16 cellular contexts compared by ENCODE assay signal in the genomic region with DNA sequence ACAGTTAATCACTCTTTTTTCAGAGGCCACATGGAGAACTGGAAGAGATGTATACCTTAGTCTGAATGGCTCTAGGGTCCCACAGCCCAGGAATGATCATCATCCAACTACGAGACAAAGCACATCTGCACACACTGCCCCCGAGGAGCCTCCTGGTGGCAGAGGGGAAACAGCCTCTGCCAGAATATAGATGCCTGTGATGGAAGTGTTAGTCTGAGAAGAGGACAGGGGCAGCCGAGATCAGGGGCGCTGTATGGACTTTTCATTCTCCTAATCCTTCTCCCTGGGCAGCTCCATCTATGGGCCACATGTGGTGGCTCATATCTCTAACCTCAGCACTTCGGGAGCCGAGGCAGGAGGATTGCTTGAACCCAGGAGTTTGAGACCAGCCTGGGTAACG.
DNase-seq lines count a peak whose midpoint lies in the region; ATAC-seq and TF ChIP-seq lines count a peak whose summit lies in the region.
"Had no signal": no experiment of that assay in that cellular context is flagged by ENCODE, and none has a peak within 500 bp of the region (broad histone marks: within the 10 kb centered on the region; RNA-seq: fewer than 3 reads in every experiment).

No MANE protein-coding gene starts in this region.

- H3K36me3 ChIP-seq in GM06990 (ENCODE audit: control insufficient read depth, insufficient read depth, low read length) = no peaks in the 10 kb centered on the region
- no peaks in the 10 kb centered on the region for H3K36me3 ChIP-seq in brain microvascular endothelial cell (replicated peaks)
- H3K36me3 ChIP-seq in osteoblast (ENCODE audit: insufficient read depth, low read length) = no peaks in the 10 kb centered on the region
- no peaks in the 10 kb centered on the region for H3K36me3 ChIP-seq in MG63
- H3K36me3 ChIP-seq: BLaER1 treated with 17β-estradiol and CSF1 and Interleukin-3, amounts not matched to agents 10 nM and 100 nM; Peyer's patch had no signal

- no peak overlapping the region for H2AFZ ChIP-seq in osteoblast (ENCODE audit: low read length)

- H3K79me2 ChIP-seq in osteoblast (ENCODE audit: insufficient read depth, low read length) = no peaks in the 10 kb centered on the region

- H3K9me3 ChIP-seq in osteoblast (ENCODE audit: low read depth, low read length) = no peaks in the 10 kb centered on the region
- no peaks in the 10 kb centered on the region for H3K9me3 ChIP-seq in right cardiac atrium (ENCODE audit: control insufficient read depth, low read length)
- H3K9me3 ChIP-seq in MG63 = no peaks in the 10 kb centered on the region; the same call in 1 of the 2 replicates
- H3K9me3 ChIP-seq: BLaER1 treated with 17β-estradiol and CSF1 and Interleukin-3, amounts not matched to agents 10 nM and 100 nM; Peyer's patch had no signal

- intact Hi-C loops in right cardiac atrium (cut with DNase I) = no loop called here

- in situ Hi-C loops in brain microvascular endothelial cell (cut with HindIII; ENCODE audit: low pct_ligation_motif_present, low sequenced_read_pairs) = no loop called here

- H4K20me1 ChIP-seq in osteoblast (ENCODE audit: insufficient read depth, low read length) = no peaks in the 10 kb centered on the region
- H4K20me1 ChIP-seq: BLaER1 treated with 17β-estradiol and CSF1 and Interleukin-3, amounts not matched to agents 10 nM and 100 nM had no signal

- no peak for ATAC-seq in right cardiac atrium
- ATAC-seq: T-helper 17 cell had no signal

- 65% methylated on average over 7 of the region's 7 CpGs for WGBS in right cardiac atrium

- H3K27ac ChIP-seq in brain microvascular endothelial cell = no peak overlapping the region
- no peak overlapping the region for H3K27ac ChIP-seq in osteoblast (ENCODE audit: low read depth, low read length)
- no peak overlapping the region for H3K27ac ChIP-seq in right cardiac atrium (ENCODE audit: low read length)
- H3K27ac ChIP-seq: BLaER1 treated with 17β-estradiol and CSF1 and Interleukin-3, amounts not matched to agents 10 nM and 100 nM; Peyer's patch had no signal

- no peak for DNase-seq in GM06990 (ENCODE audit: extremely low read depth, insufficient read length)
- DNase-seq in HT1080 (ENCODE audit: low read depth) = peak; percentile 15
- DNase-seq in brain microvascular endothelial cell = no peak
- DNase-seq in osteoblast (ENCODE audit: insufficient read length, low spot score, missing footprints) = no peak
- DNase-seq in right cardiac atrium = no peak
- no peak for DNase-seq in NCI-H1092 (lab: John Stamatoyannopoulos, UW)
- no peak for DNase-seq in MG63
- DNase-seq: DMS153, HCEC 1CT, NCI-H1092 treated with DMSO at 0.1 percent for 48 hours, NCI-H2081 treated with DMSO at 0.1 percent for 48 hours, NCI-H510A, Peyer's patch, Right ventricle myocardium superior, T-helper 17 cell had no signal

- H3K27me3 ChIP-seq in GM06990 (replicated peaks; ENCODE audit: control insufficient read depth, insufficient read depth, low read length) (no peaks in the 10 kb centered on the region), brain microvascular endothelial cell (replicated peaks) (peaks cover 2% of the 10 kb centered on the region), osteoblast (ENCODE audit: insufficient read depth, low read length) (peaks cover 28% of the 10 kb centered on the region), right cardiac atrium (ENCODE audit: control insufficient read depth, insufficient read depth) (no peaks in the 10 kb centered on the region), MG63 (peaks cover 30% of the 10 kb centered on the region)
- H3K27me3 ChIP-seq: BLaER1 treated with 17β-estradiol and CSF1 and Interleukin-3, amounts not matched to agents 10 nM and 100 nM; Peyer's patch had no signal

- TF ChIP-seq CTCF in GM06990 (IDR thresholded peaks at IDR 0.05; ENCODE audit: insufficient read depth, low read length, poor library complexity, severe bottlenecking) (peak; percentile 2), brain microvascular endothelial cell (IDR thresholded peaks at IDR 0.05; ENCODE audit: low read depth, low read length, missing control alignments) (peak; percentile 29), osteoblast (IDR thresholded peaks at IDR 0.05; ENCODE audit: extremely low read depth, low read depth, low read length) (peak; percentile 5)

- no peak overlapping the region for H3K4me2 ChIP-seq in osteoblast (ENCODE audit: insufficient read depth, low read length)
- H3K4me2 ChIP-seq: BLaER1 treated with 17β-estradiol and CSF1 and Interleukin-3, amounts not matched to agents 10 nM and 100 nM had no signal

- H3K4me3 ChIP-seq in GM06990 (replicated peaks; ENCODE audit: low read depth, low read length) (no peak overlapping the region), brain microvascular endothelial cell (ENCODE audit: low read depth, low read length) (no peak overlapping the region), osteoblast (ENCODE audit: insufficient read depth, low read length) (no peak overlapping the region), right cardiac atrium (ENCODE audit: low read length) (no peak overlapping the region), MG63 (no peak overlapping the region)
- H3K4me3 ChIP-seq: BLaER1 treated with 17β-estradiol and CSF1 and Interleukin-3, amounts not matched to agents 10 nM and 100 nM; Peyer's patch had no signal

- no peaks in the 10 kb centered on the region for H3K4me1 ChIP-seq in osteoblast (ENCODE audit: insufficient read depth, low read length)
- H3K4me1 ChIP-seq in right cardiac atrium (ENCODE audit: control insufficient read depth, insufficient read depth, low read length) = no peaks in the 10 kb centered on the region
- H3K4me1 ChIP-seq: Peyer's patch had no signal
